ENCODE assay signal across 16 cellular contexts in the genomic region with DNA sequence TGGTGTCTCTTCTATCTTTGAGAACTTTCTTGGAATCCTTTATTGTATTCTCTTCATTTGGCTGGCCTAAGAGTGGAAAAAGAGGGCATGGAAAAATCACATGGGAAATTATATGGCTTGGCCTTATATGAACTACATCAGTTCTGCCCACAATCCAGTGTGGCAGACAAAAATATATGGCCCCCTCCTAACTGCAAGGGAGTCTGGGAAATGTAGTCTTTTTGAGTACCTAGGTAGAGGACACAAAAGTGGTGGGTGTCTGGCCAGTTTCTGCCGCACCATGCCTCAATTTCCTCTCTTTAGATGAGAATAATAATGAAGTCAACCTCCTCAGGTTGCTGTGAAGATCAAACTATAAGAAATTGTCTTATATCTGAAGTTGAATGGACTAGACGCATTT.
A peak's percentile ranks its signal among the peaks of the same experiment; 100 is the strongest.
DNase-seq lines count a peak whose midpoint lies in the region; ATAC-seq, FAIRE-seq and TF ChIP-seq lines count a peak whose summit lies in the region.
"Had no signal": no experiment of that assay in that cellular context is flagged by ENCODE, and none has a peak within 500 bp of the region (broad histone marks: within the 10 kb centered on the region; RNA-seq: fewer than 3 reads in every experiment).

No MANE protein-coding gene starts in this region.

- no peak overlapping the region for H2BK120ac ChIP-seq in H1 (replicated peaks; ENCODE audit: low read depth, low read length)

- no peak overlapping the region for H2BK15ac ChIP-seq in H1 (ENCODE audit: low read length)

- no peak overlapping the region for H4K5ac ChIP-seq in H1 (ENCODE audit: insufficient read length, low read depth, low read length)

- no TSS peak for BruUV-seq in HepG2 (replicated peaks; lab: Mats Ljungman, UMichigan)

- H2AFZ ChIP-seq in HepG2 (ENCODE audit: low read length) (no peak overlapping the region), H1 (ENCODE audit: low read length) (no peak overlapping the region)

- TF ChIP-seq EP300 in HepG2 (IDR thresholded peaks at IDR 0.05; ENCODE audit: low read depth in 2 of 2, low read length in 2 of 2): no peak
- TF ChIP-seq EP300 in HepG2 (CRISPR knock-in tag; IDR thresholded peaks at IDR 0.05; ENCODE audit: borderline replicate concordance): no peak
- no peak for TF ChIP-seq EP300 in H1 (IDR thresholded peaks at IDR 0.05; ENCODE audit: borderline replicate concordance in 1 of 2, low read depth in 2 of 2, low read length in 2 of 2)

- no peak overlapping the region for H3K27ac ChIP-seq in HepG2 (ENCODE audit: extremely low read length, insufficient read depth, low read length)
- H3K27ac ChIP-seq in right lobe of liver: no peak overlapping the region
- no peak overlapping the region for H3K27ac ChIP-seq in H1 (ENCODE audit: low read depth, low read length)
- H3K27ac ChIP-seq: BLaER1 treated with 17β-estradiol and CSF1 and Interleukin-3, amounts not matched to agents 10 nM and 100 nM had no signal

- ATAC-seq in HepG2 (no peak), right lobe of liver (no peak)
- ATAC-seq: CD8-positive, alpha-beta T cell had no signal

- DNase-seq in HepG2 (ENCODE audit: low spot score) (no peak), right lobe of liver (no peak), SK-MEL-5 (ENCODE audit: low read depth, low spot score) (peak; percentile 8), H1 (ENCODE audit: low read depth in 1 of 2, low spot score in 2 of 2) (no peak), GM03348 (ENCODE audit: low spot score) (no peak)
- no peak for DNase-seq in activated T-cell treated with anti-CD3 and anti-CD28 coated beads, Interleukin-2, amount 50 U/mL, for 48 hours
- DNase-seq: Calu3; CD8-positive, alpha-beta T cell; DMS79; GDM1; IMR-90; Kasumi-1; KBM-7 had no signal

- H2AK5ac ChIP-seq in H1 (ENCODE audit: low read depth, low read length): no peak overlapping the region

- H2BK12ac ChIP-seq in H1 (ENCODE audit: low read depth, low read length): no peak overlapping the region

- no peak for TF ChIP-seq CTCF in HepG2 (CRISPR knock-in tag; IDR thresholded peaks at IDR 0.05)
- TF ChIP-seq CTCF in right lobe of liver (IDR thresholded peaks at IDR 0.05): no peak
- TF ChIP-seq CTCF in H1 (IDR thresholded peaks at IDR 0.05; ENCODE audit: control extremely low read depth in 1 of 3, insufficient read depth in 1 of 3, low read depth in 1 of 3, low read length in 3 of 3): no peak

- TF ChIP-seq RAD21 in HepG2 (CRISPR knock-in tag; IDR thresholded peaks at IDR 0.05) (no peak), H1 (IDR thresholded peaks at IDR 0.05 in 1 of 2, conservative IDR thresholded peaks at IDR 0.05 in 1 of 2; ENCODE audit: low read depth in 2 of 2, low read length in 2 of 2) (no peak)

- no peak overlapping the region for H2BK5ac ChIP-seq in H1 (ENCODE audit: low read depth, low read length)

- H3K79me1 ChIP-seq in H1 (ENCODE audit: low read depth, low read length): no peaks in the 10 kb centered on the region; the same call in 1 of the 2 replicates

- CTCF ChIA-PET in HepG2 (lab: Yijun Ruan, JAX; ENCODE audit: low intra/inter-chr PET ratio, low total read pairs) (no interaction called here), H1 (lab: Charles Lee; ENCODE audit: partially characterized antibody) (interaction anchor here (1.9 kb wide), 1 partner anchor 18 kb away, joined by 10 read pairs; no protein-coding TSS in a partner anchor)

- no peak overlapping the region for H3K18ac ChIP-seq in H1 (ENCODE audit: extremely low read depth, low read length)

- no peaks in the 10 kb centered on the region for H3K27me3 ChIP-seq in HepG2 (ENCODE audit: control insufficient read depth in 1 of 2, insufficient read depth in 2 of 2, low read length in 2 of 2)
- H3K27me3 ChIP-seq in right lobe of liver: no peaks in the 10 kb centered on the region
- H3K27me3 ChIP-seq in H1 (replicated peaks in 1 of 4; ENCODE audit: control insufficient read depth in 3 of 4, extremely low read depth in 1 of 4, insufficient read depth in 3 of 4, low read length in 3 of 4): no peaks in the 10 kb centered on the region
- H3K27me3 ChIP-seq: BLaER1 treated with 17β-estradiol and CSF1 and Interleukin-3, amounts not matched to agents 10 nM and 100 nM had no signal

- no peaks in the 10 kb centered on the region for H3K9me3 ChIP-seq in HepG2 (ENCODE audit: low read length)
- no peaks in the 10 kb centered on the region for H3K9me3 ChIP-seq in right lobe of liver
- H3K9me3 ChIP-seq in H1 (ENCODE audit: insufficient read depth in 2 of 2, low read depth in 1 of 2, low read length in 1 of 2): no peaks in the 10 kb centered on the region
- H3K9me3 ChIP-seq: BLaER1 treated with 17β-estradiol and CSF1 and Interleukin-3, amounts not matched to agents 10 nM and 100 nM had no signal

- POLR2A ChIA-PET in HepG2 (lab: Yijun Ruan, JAX): no interaction called here
- POLR2A ChIA-PET in H1 (lab: Charles Lee; ENCODE audit: partially characterized antibody): no interaction called here

- H3K23me2 ChIP-seq in H1 (ENCODE audit: low read depth, low read length): no peaks in the 10 kb centered on the region

- H3K56ac ChIP-seq in H1 (replicated peaks; ENCODE audit: insufficient read length, low read depth, low read length): no peak overlapping the region

- H4K8ac ChIP-seq in H1 (ENCODE audit: extremely low read depth, insufficient read depth, low read length): no peak overlapping the region

- no peak overlapping the region for H3K4me3 ChIP-seq in HepG2 (replicated peaks in 1 of 3; ENCODE audit: insufficient read depth in 1 of 3, low read depth in 2 of 3, low read length in 3 of 3)
- H3K4me3 ChIP-seq in right lobe of liver: no peak overlapping the region
- no peak overlapping the region for H3K4me3 ChIP-seq in H1 (ENCODE audit: extremely low read depth in 1 of 4, insufficient read depth in 2 of 4, low read depth in 3 of 4, low read length in 4 of 4)
- H3K4me3 ChIP-seq: BLaER1 treated with 17β-estradiol and CSF1 and Interleukin-3, amounts not matched to agents 10 nM and 100 nM had no signal

- H3K79me2 ChIP-seq in HepG2 (ENCODE audit: insufficient read depth, low read length): no peaks in the 10 kb centered on the region
- no peaks in the 10 kb centered on the region for H3K79me2 ChIP-seq in H1 (ENCODE audit: control insufficient read depth in 1 of 2, insufficient read depth in 2 of 2, low read length in 2 of 2)

- no peak for TF ChIP-seq POLR2A in HepG2 (IDR thresholded peaks at IDR 0.05; ENCODE audit: insufficient read depth in 1 of 2, low read depth in 2 of 2, low read length in 2 of 2)
- TF ChIP-seq POLR2A in right lobe of liver (IDR thresholded peaks at IDR 0.05): no peak
- TF ChIP-seq POLR2A in H1 (IDR thresholded peaks at IDR 0.05; ENCODE audit: control extremely low read depth in 1 of 2, low read depth in 2 of 2, low read length in 2 of 2): no peak

- in situ Hi-C loops in HepG2 (cut with HindIII; ENCODE audit: extremely low pct_ligation_motif_present, low pct_unique_long_range_greater_than_20kb): no loop called here
- in situ Hi-C loops in SK-MEL-5 (cut with HindIII; ENCODE audit: low pct_unique_long_range_greater_than_20kb, low sequenced_read_pairs): no loop called here

- intact Hi-C loops in HepG2 (cut with micrococcal nuclease; ENCODE audit: unreplicated experiment) (no loop called here), right lobe of liver (cut with DNase I) (loop anchor here in 1 of 2 donors (10.0 kb wide), 1 partner anchor 58 kb away; no protein-coding TSS in a partner anchor)

- no peak overlapping the region for H3K4ac ChIP-seq in H1 (replicated peaks; ENCODE audit: insufficient read length, low read depth, low read length)

- no peaks in the 10 kb centered on the region for H4K20me1 ChIP-seq in HepG2 (ENCODE audit: insufficient read depth, low read length)
- H4K20me1 ChIP-seq in H1 (replicated peaks in 1 of 2; ENCODE audit: control insufficient read depth in 1 of 2, insufficient read depth in 2 of 2, low read length in 2 of 2): no peaks in the 10 kb centered on the region
- H4K20me1 ChIP-seq: BLaER1 treated with 17β-estradiol and CSF1 and Interleukin-3, amounts not matched to agents 10 nM and 100 nM had no signal

- no peaks in the 10 kb centered on the region for H3K36me3 ChIP-seq in HepG2 (replicated peaks in 1 of 2; ENCODE audit: control insufficient read depth in 1 of 2, insufficient read depth in 2 of 2, low read length in 2 of 2)
- H3K36me3 ChIP-seq in right lobe of liver: no peaks in the 10 kb centered on the region
- no peaks in the 10 kb centered on the region for H3K36me3 ChIP-seq in H1 (ENCODE audit: control insufficient read depth in 2 of 4, insufficient read depth in 4 of 4, low read length in 3 of 4)
- H3K36me3 ChIP-seq: BLaER1 treated with 17β-estradiol and CSF1 and Interleukin-3, amounts not matched to agents 10 nM and 100 nM had no signal

- H3K4me1 ChIP-seq in HepG2 (ENCODE audit: insufficient read depth, low read length) (no peaks in the 10 kb centered on the region), right lobe of liver (no peaks in the 10 kb centered on the region), H1 (replicated peaks in 1 of 4; ENCODE audit: control insufficient read depth in 3 of 4, insufficient read depth in 4 of 4, low read length in 3 of 4) (no peaks in the 10 kb centered on the region)
- H3K4me1 ChIP-seq: BLaER1 treated with 17β-estradiol and CSF1 and Interleukin-3, amounts not matched to agents 10 nM and 100 nM had no signal

- H3K4me2 ChIP-seq in HepG2 (ENCODE audit: low read depth, low read length): no peak overlapping the region
- H3K4me2 ChIP-seq in H1 (ENCODE audit: insufficient read depth in 1 of 2, low read depth in 2 of 2, low read length in 2 of 2): no peak overlapping the region
- H3K4me2 ChIP-seq: BLaER1 treated with 17β-estradiol and CSF1 and Interleukin-3, amounts not matched to agents 10 nM and 100 nM had no signal

- H2BK20ac ChIP-seq in H1 (ENCODE audit: low read length): no peak overlapping the region

- 9% methylated on average over 2 of the region's 2 CpGs for WGBS in HepG2 (ENCODE audit: low lambda C conversion rate)
- 67% methylated on average over 2 of the region's 2 CpGs for WGBS in right lobe of liver (ENCODE audit: insufficient coverage, low coverage, low lambda C conversion rate, missing lambda C conversion rate)
- WGBS in H1 (ENCODE audit: extremely low coverage in 1 of 2, insufficient coverage in 1 of 2, insufficient read length in 1 of 2, insufficient replicate concordance in 2 of 2, low coverage in 1 of 2, low lambda C conversion rate in 2 of 2, missing lambda C conversion rate in 1 of 2), 2 experiments: 92% methylated on average over 2 of the region's 2 CpGs; no CpG with 5 or more reads in 1 of the 2 experiments

- FAIRE-seq in HepG2 (lab: Jason Lieb, UNC) (no peak), H1 (lab: Jason Lieb, UNC) (no peak)
- FAIRE-seq: GM19239, H54 had no signal

- no peak overlapping the region for H3K23ac ChIP-seq in H1 (ENCODE audit: insufficient read length)

- H3K9ac ChIP-seq in HepG2 (ENCODE audit: insufficient read depth, low read depth, low read length): no peak overlapping the region
- no peak overlapping the region for H3K9ac ChIP-seq in H1 (replicated peaks in 1 of 4; ENCODE audit: extremely low read depth in 1 of 4, low read depth in 3 of 4, low read length in 3 of 4)
- H3K9ac ChIP-seq: BLaER1 treated with 17β-estradiol and CSF1 and Interleukin-3, amounts not matched to agents 10 nM and 100 nM had no signal

- H3K14ac ChIP-seq in H1 (ENCODE audit: insufficient read length): no peak overlapping the region

- H4K91ac ChIP-seq in H1 (replicated peaks; ENCODE audit: insufficient read length, low read length): no peak overlapping the region

TF ChIP-seq in H1, 55 proteins besides CTCF, POLR2A, EP300 and RAD21 (continues in another document):
- TF ChIP-seq SIX5 (IDR thresholded peaks at IDR 0.05; ENCODE audit: low read depth, low read length): peak; percentile 55
